ENCODE assay signal across 4 cellular contexts in genomic region chr9:138177091-138177490, GRCh38.
DNase-seq lines count a peak whose midpoint lies in the region; TF ChIP-seq lines count a peak whose summit lies in the region.
"Not testable (repeated sequence)": the region's sequence is repeated elsewhere in the genome, so short reads cannot be mapped to it uniquely, and the experiment has no call there.

No MANE protein-coding gene starts in this region.

- not testable (repeated sequence) for H3K4me3 ChIP-seq in Caco-2 (ENCODE audit: low read depth, low read length)

- CTCF ChIA-PET in Caco-2 (lab: Charles Lee): not testable (repeated sequence)

- not testable (repeated sequence) for H3K4me3 Mint-ChIP-seq in Caco-2 (ENCODE audit: unreplicated experiment); glutamatergic neuron (ENCODE audit: unreplicated experiment)

- not testable (repeated sequence) for H3K36me3 Mint-ChIP-seq in Caco-2 (ENCODE audit: insufficient read depth, unreplicated experiment); glutamatergic neuron (ENCODE audit: unreplicated experiment)

- not testable (repeated sequence) for H3K4me1 ChIP-seq in Caco-2

- TF ChIP-seq CTCF in Caco-2 (IDR thresholded peaks at IDR 0.05; ENCODE audit: insufficient read depth in 1 of 2, low read depth in 1 of 2, low read length in 1 of 2, severe bottlenecking in 1 of 2, unreplicated experiment in 1 of 2); glutamatergic neuron (IDR thresholded peaks at IDR 0.05; ENCODE audit: partially characterized antibody, unreplicated experiment): not testable (repeated sequence)

- not testable (repeated sequence) for DNase-seq in Caco-2, glutamatergic neuron
- DNase-seq in head of caudate nucleus (peak in 26 of 42 donors; percentile 7 to 81 (median 42)), putamen (ENCODE audit: low spot score) (peak; percentile 49)

- not testable (repeated sequence) for H3K4me1 Mint-ChIP-seq in Caco-2 (ENCODE audit: low read depth, unreplicated experiment); glutamatergic neuron (ENCODE audit: low read depth, unreplicated experiment)

- H3K36me3 ChIP-seq in Caco-2 (ENCODE audit: control insufficient read depth, insufficient read depth, low read length): not testable (repeated sequence)

- POLR2A ChIA-PET in Caco-2 (lab: Charles Lee): not testable (repeated sequence)

- TSS peak; percentile 15 for BruUV-seq in Caco-2 (replicated peaks; lab: Mats Ljungman, UMichigan)

- not testable (repeated sequence) for H3K27me3 ChIP-seq in Caco-2 (replicated peaks; ENCODE audit: control insufficient read depth, insufficient read depth, low read length)

- not testable (repeated sequence) for H3K9me3 ChIP-seq in Caco-2

- H3K9me3 Mint-ChIP-seq in Caco-2 (ENCODE audit: unreplicated experiment); glutamatergic neuron (ENCODE audit: unreplicated experiment): not testable (repeated sequence)

- not testable (repeated sequence) for H3K27me3 Mint-ChIP-seq in Caco-2 (ENCODE audit: insufficient read depth, unreplicated experiment); glutamatergic neuron (ENCODE audit: unreplicated experiment)

- not testable (repeated sequence) for H3K27ac Mint-ChIP-seq in Caco-2 (ENCODE audit: unreplicated experiment)
- H3K27ac Mint-ChIP-seq in glutamatergic neuron (ENCODE audit: unreplicated experiment): peak overlapping the region; percentile 28

- intact Hi-C loops in Caco-2 (cut with micrococcal nuclease; ENCODE audit: unreplicated experiment); head of caudate nucleus (cut with DNase I): not testable (repeated sequence)
